10 cellular contexts compared by ENCODE assay signal in genomic region chr1:1360511-1361169, GRCh38. TPM values are rescaled to one million over a fixed set of nuclear protein-coding genes. Genes with fewer than 3 reads are reported as not detected.
DNase-seq lines count a peak whose midpoint lies in the region; ATAC-seq, FAIRE-seq and TF ChIP-seq lines count a peak whose summit lies in the region.
"Had no signal": no experiment of that assay in that cellular context is flagged by ENCODE, and none has a peak within 500 bp of the region (broad histone marks: within the 10 kb centered on the region; RNA-seq: fewer than 3 reads in every experiment).

No MANE protein-coding gene starts in this region.

- H3K9me3 ChIP-seq in kidney (ENCODE audit: control insufficient read depth in 1 of 2, low read length in 2 of 2) (no peaks in the 10 kb centered on the region), stomach smooth muscle (ENCODE audit: control insufficient read depth in 2 of 2, low read length in 2 of 2) (no peaks in the 10 kb centered on the region)

- H3K9ac ChIP-seq in kidney (ENCODE audit: low read length in 2 of 2) (no peak overlapping the region), stomach smooth muscle (ENCODE audit: low read length in 2 of 2) (no peak overlapping the region)

- H3K27me3 ChIP-seq in brain microvascular endothelial cell (replicated peaks) (no peaks in the 10 kb centered on the region), stomach smooth muscle (ENCODE audit: control insufficient read depth in 1 of 2, insufficient read depth in 2 of 2, low read length in 2 of 2) (no peaks in the 10 kb centered on the region)

- ATAC-seq in HG03521 (IDR thresholded peaks at IDR 0.05; ENCODE audit: unreplicated experiment) = no peak
- ATAC-seq in HG03095 (IDR thresholded peaks at IDR 0.05; ENCODE audit: unreplicated experiment) = no peak

- TF ChIP-seq CTCF in HFF-Myc (IDR thresholded peaks at IDR 0.05; ENCODE audit: low read depth, low read length, missing control alignments) (no peak), brain microvascular endothelial cell (IDR thresholded peaks at IDR 0.05; ENCODE audit: low read depth, low read length, missing control alignments) (no peak), kidney (IDR thresholded peaks at IDR 0.05; ENCODE audit: borderline replicate concordance, extremely low read depth, insufficient read depth) (no peak)

- FAIRE-seq in kidney (lab: Jason Lieb, UNC) = no peak
- FAIRE-seq: islet of Langerhans had no signal

- in situ Hi-C loops in brain microvascular endothelial cell (cut with HindIII; ENCODE audit: low pct_ligation_motif_present, low sequenced_read_pairs) = no loop called here

- H3K27ac ChIP-seq in brain microvascular endothelial cell (no peak overlapping the region), kidney (ENCODE audit: low read depth in 2 of 2, low read length in 2 of 2) (no peak overlapping the region), stomach smooth muscle (ENCODE audit: low read length) (peak overlapping the region; percentile 46)

- H3K36me3 ChIP-seq in brain microvascular endothelial cell (replicated peaks) (no peaks in the 10 kb centered on the region), kidney (ENCODE audit: control insufficient read depth in 1 of 2, insufficient read depth in 2 of 2, low read length in 2 of 2) (no peaks in the 10 kb centered on the region), stomach smooth muscle (ENCODE audit: control insufficient read depth in 2 of 2, insufficient read depth in 2 of 2, low read length in 2 of 2) (no peaks in the 10 kb centered on the region)

- H3K4me1 ChIP-seq in kidney (ENCODE audit: control insufficient read depth in 1 of 2, insufficient read depth in 1 of 2, low read depth in 1 of 2, low read length in 2 of 2) (peaks cover 0 to 21% of the 10 kb centered on the region in 2 donors), stomach smooth muscle (ENCODE audit: control insufficient read depth, insufficient read depth, low read length) (peaks cover 41% of the 10 kb centered on the region)

- intact Hi-C loops in kidney (cut with DNase I) = no loop called here

- peak overlapping the region; percentile 77; the same call in 1 of the 2 replicates for H3K4me3 ChIP-seq in HFF-Myc (replicated peaks; ENCODE audit: low read depth, low read length)
- H3K4me3 ChIP-seq in brain microvascular endothelial cell (ENCODE audit: low read depth, low read length) = no peak overlapping the region
- no peak overlapping the region for H3K4me3 ChIP-seq in kidney (ENCODE audit: low read length in 2 of 2)
- H3K4me3 ChIP-seq in stomach smooth muscle (ENCODE audit: low read length in 2 of 2) = peak overlapping the region in 1 of 2 donors; percentile 22

- peak; percentile 79 for DNase-seq in HFF-Myc (ENCODE audit: extremely low read depth, low read depth)
- DNase-seq in brain microvascular endothelial cell = peak; percentile 92
- peak; percentile 93 for DNase-seq in kidney
- DNase-seq in DMS79 (lab: John Stamatoyannopoulos, UW) = no peak
- DNase-seq in inferior parietal cortex (ENCODE audit: extremely low spot score) = no peak
- DNase-seq: activated T-cell treated with anti-CD3 and anti-CD28 coated beads for 4 hours had no signal

RNA-seq across cellular contexts. Expression of gene MXRA8, which starts 2.3 kb away (rescaled TPM):
- total RNA-seq in kidney = 26.0 TPM
- polyA plus RNA-seq in kidney (ENCODE audit: insufficient read depth, low read depth, low replicate concordance) = 64.7 TPM

RNA-seq across cellular contexts. Expression of gene DVL1, which starts 11.4 kb away (rescaled TPM):
- 55.0 TPM for total RNA-seq in kidney
- 32.5 TPM for polyA plus RNA-seq in kidney (ENCODE audit: insufficient read depth, low read depth, low replicate concordance)

RNA-seq across cellular contexts. Expression of gene AURKAIP1, which starts 14.4 kb away (rescaled TPM):
- total RNA-seq in kidney = 111 TPM
- 359 TPM for polyA plus RNA-seq in kidney (ENCODE audit: insufficient read depth, low read depth, low replicate concordance)

RNA-seq across cellular contexts. Expression of gene TAS1R3, which starts 29.6 kb away (rescaled TPM):
- 1.3 TPM for total RNA-seq in kidney
- 0.15 TPM for polyA plus RNA-seq in kidney (ENCODE audit: insufficient read depth, low read depth, low replicate concordance)

RNA-seq across cellular contexts. Expression of gene CPTP, which starts 36.0 kb away (rescaled TPM):
- 21.9 TPM for total RNA-seq in kidney
- polyA plus RNA-seq in kidney (ENCODE audit: insufficient read depth, low read depth, low replicate concordance) = 51.5 TPM

Comparison
In these comparisons a context has a peak if more than half of its experiments do, and no peak if none do; other contexts are left out.
1. DNase-seq: peak in HFF-Myc (single experiment), brain microvascular endothelial cell (single experiment) and kidney (single experiment); none in DMS79 (single experiment) and inferior parietal cortex (single experiment).